1 cellular context compared by ENCODE assay signal in genomic region chr1:12320516-12320915, GRCh38.
TF ChIP-seq lines count a peak whose summit lies in the region.

No MANE protein-coding gene starts in this region.

TF ChIP-seq in GM12878, 131 proteins besides CTCF, POLR2A, EP300 and RAD21 (continued from another document):
- TF ChIP-seq MYB (IDR thresholded peaks at IDR 0.05; ENCODE audit: borderline replicate concordance, low read depth, low read length) (no peak), RCOR1 (conservative IDR thresholded peaks at IDR 0.05; ENCODE audit: low read depth, low read length) (no peak), MYC (IDR thresholded peaks at IDR 0.05; ENCODE audit: insufficient read depth, insufficient read length, insufficient replicate concordance, low read length, severe bottlenecking) (no peak)
